In the genomic region with DNA sequence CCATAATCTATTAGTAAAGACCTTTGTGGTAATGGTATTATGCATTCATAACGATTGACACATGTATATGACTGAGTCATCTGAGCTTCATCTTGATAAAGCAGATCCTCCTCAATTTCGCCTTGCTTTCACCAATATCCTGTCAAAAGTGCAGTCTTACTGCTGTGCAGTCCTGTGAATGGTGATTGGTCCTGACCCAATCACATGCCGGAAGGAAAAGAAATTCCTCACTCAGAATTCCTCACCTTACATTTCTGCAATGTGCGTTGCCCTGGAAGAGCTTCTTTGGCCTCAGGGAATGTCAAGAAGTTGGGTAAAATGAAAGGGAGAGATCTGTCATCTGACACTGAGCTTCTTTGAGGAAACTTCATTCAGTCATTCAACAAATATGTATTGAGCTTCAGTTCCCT, we compare ENCODE assay signal across 25 cellular contexts.
A peak's percentile ranks its signal among the peaks of the same experiment; 100 is the strongest.
DNase-seq lines count a peak whose midpoint lies in the region; ATAC-seq and TF ChIP-seq lines count a peak whose summit lies in the region.
"Had no signal": no experiment of that assay in that cellular context is flagged by ENCODE, and none has a peak within 500 bp of the region (broad histone marks: within the 10 kb centered on the region; RNA-seq: fewer than 3 reads in every experiment).

No MANE protein-coding gene starts in this region.

- no peak overlapping the region for H3K27ac Mint-ChIP-seq in progenitor cell of endocrine pancreas
- no peak overlapping the region for H3K27ac Mint-ChIP-seq in activated T-helper 2 cell treated with anti-CD3 and anti-CD28 coated beads, Interferon-gamma antibody, Interleukin-2, Interleukin-4, amounts not matched to agents 10 μg/mL and 5 μg/mL and 100 μg/mL, durations not matched to agents 14 hours and 24 hours and 36 hours
- H3K27ac Mint-ChIP-seq: activated naive CD4-positive, alpha-beta T cell treated with anti-CD3 and anti-CD28 coated beads for 36 hours; CD14-positive monocyte; stimulated activated effector memory CD8-positive, alpha-beta T cell treated with anti-CD3 and anti-CD28 coated beads, Interleukin-12 subunit alpha, Interleukin-12 subunit beta, amount 100 ng/mL, for 72 hours; T-helper 2 cell treated with Interferon-gamma antibody and Interleukin-4, amounts not matched to agents 5 μg/mL and 100 μg/mL, for 36 hours had no signal

- H3K36me3 Mint-ChIP-seq in progenitor cell of endocrine pancreas (ENCODE audit: insufficient read depth) = no peaks in the 10 kb centered on the region
- no peaks in the 10 kb centered on the region for H3K36me3 Mint-ChIP-seq in activated T-helper 2 cell treated with anti-CD3 and anti-CD28 coated beads, Interferon-gamma antibody, Interleukin-2, Interleukin-4, amounts not matched to agents 10 μg/mL and 5 μg/mL and 100 μg/mL, durations not matched to agents 14 hours and 24 hours and 36 hours (ENCODE audit: low read depth)
- H3K36me3 Mint-ChIP-seq: CD14-positive monocyte; stimulated activated effector memory CD8-positive, alpha-beta T cell treated with anti-CD3 and anti-CD28 coated beads, Interleukin-12 subunit alpha, Interleukin-12 subunit beta, amount 100 ng/mL, for 72 hours had no signal

- intact Hi-C loops in heart right ventricle (cut with DNase I) = no loop called here
- intact Hi-C loops in cardiac septum (cut with DNase I) = no loop called here
- intact Hi-C loops in activated T-helper 2 cell treated with anti-CD3 and anti-CD28 coated beads, Interferon-gamma antibody, Interleukin-2, Interleukin-4, amounts not matched to agents 10 μg/mL and 5 μg/mL and 100 μg/mL, durations not matched to agents 14 hours and 24 hours and 36 hours (cut with micrococcal nuclease) = no loop called here

- ATAC-seq in heart right ventricle = no peak
- ATAC-seq in GM21619 (IDR thresholded peaks at IDR 0.05; ENCODE audit: unreplicated experiment) = no peak
- ATAC-seq: stimulated activated effector memory CD8-positive, alpha-beta T cell treated with anti-CD3 and anti-CD28 coated beads, Interleukin-12 subunit alpha, Interleukin-12 subunit beta, amount 100 ng/mL, for 72 hours had no signal

- H3K27me3 Mint-ChIP-seq in progenitor cell of endocrine pancreas = no peaks in the 10 kb centered on the region
- H3K27me3 Mint-ChIP-seq in activated T-helper 2 cell treated with anti-CD3 and anti-CD28 coated beads, Interferon-gamma antibody, Interleukin-2, Interleukin-4, amounts not matched to agents 10 μg/mL and 5 μg/mL and 100 μg/mL, durations not matched to agents 14 hours and 24 hours and 36 hours (ENCODE audit: low read depth) = peaks cover 1% of the 10 kb centered on the region

- no peak for TF ChIP-seq CTCF in heart right ventricle (IDR thresholded peaks at IDR 0.05)
- TF ChIP-seq CTCF in RWPE1 (conservative IDR thresholded peaks at IDR 0.05; ENCODE audit: low read depth) = no peak
- TF ChIP-seq CTCF in progenitor cell of endocrine pancreas (IDR thresholded peaks at IDR 0.05; ENCODE audit: unreplicated experiment) = no peak

- CTCF ChIA-PET in RWPE1 (lab: Yijun Ruan, JAX) = interaction anchor here (0.7 kb wide), 1 partner anchor 554 kb away, joined by 3 read pairs; no protein-coding TSS in a partner anchor

- H3K4me1 ChIP-seq in heart right ventricle = peaks cover 0 to 16% (median 5%) of the 10 kb centered on the region in 9 donors
- H3K4me1 ChIP-seq: thyroid gland had no signal

- H3K27ac ChIP-seq in heart right ventricle (peak overlapping the region in 6 of 10 donors; percentile 0 to 21 (median 16)), RWPE1 (no peak overlapping the region), epithelial cell of prostate (peak overlapping the region; percentile 52)
- H3K27ac ChIP-seq: dorsolateral prefrontal cortex, thyroid gland had no signal

- DNase-seq in heart right ventricle (no peak), cardiac septum (ENCODE audit: low spot score) (no peak), RWPE1 (ENCODE audit: low spot score) (peak; percentile 84), epithelial cell of prostate (ENCODE audit: low read depth, low spot score) (peak; percentile 54), progenitor cell of endocrine pancreas (ENCODE audit: low spot score, unreplicated experiment) (no peak), NCI-H2107 (lab: John Stamatoyannopoulos, UW) (no peak)
- no peak for DNase-seq in activated T-helper 2 cell treated with anti-CD3 and anti-CD28 coated beads, Interferon-gamma antibody, Interleukin-2, Interleukin-4, amounts not matched to agents 10 μg/mL and 5 μg/mL and 100 μg/mL, durations not matched to agents 14 hours and 24 hours and 36 hours (ENCODE audit: low spot score)
- DNase-seq: activated CD4-positive, alpha-beta T cell treated with anti-CD3 and anti-CD28 coated beads for 1 hour; activated naive CD4-positive, alpha-beta T cell treated with anti-CD3 and anti-CD28 coated beads for 36 hours; body of pancreas; DMS53; dorsolateral prefrontal cortex; head of caudate nucleus; kidney; MG63; midbrain; NCI-H1694; NCI-H345; SIG-M5; thyroid gland had no signal

- H3K4me1 Mint-ChIP-seq in progenitor cell of endocrine pancreas (ENCODE audit: low read depth) = no peaks in the 10 kb centered on the region
- no peaks in the 10 kb centered on the region for H3K4me1 Mint-ChIP-seq in activated T-helper 2 cell treated with anti-CD3 and anti-CD28 coated beads, Interferon-gamma antibody, Interleukin-2, Interleukin-4, amounts not matched to agents 10 μg/mL and 5 μg/mL and 100 μg/mL, durations not matched to agents 14 hours and 24 hours and 36 hours (ENCODE audit: low read depth)
- H3K4me1 Mint-ChIP-seq: CD14-positive monocyte; neural crest cell; stimulated activated effector memory CD8-positive, alpha-beta T cell treated with anti-CD3 and anti-CD28 coated beads, Interleukin-12 subunit alpha, Interleukin-12 subunit beta, amount 100 ng/mL, for 72 hours had no signal

- H3K36me3 ChIP-seq in heart right ventricle = no peaks in the 10 kb centered on the region
- H3K36me3 ChIP-seq: MG63, thyroid gland had no signal

- no peaks in the 10 kb centered on the region for H3K9me3 ChIP-seq in heart right ventricle
- H3K9me3 ChIP-seq: body of pancreas, MG63, thyroid gland had no signal

- 89% methylated on average over 4 of the region's 4 CpGs for WGBS in heart right ventricle, 2 donors

- H3K27me3 ChIP-seq in heart right ventricle = no peaks in the 10 kb centered on the region
- H3K27me3 ChIP-seq: body of pancreas, dorsolateral prefrontal cortex, MG63, thyroid gland had no signal

- no peak overlapping the region for H3K4me3 ChIP-seq in heart right ventricle
- H3K4me3 ChIP-seq: body of pancreas, dorsolateral prefrontal cortex, MG63, thyroid gland had no signal

- no peaks in the 10 kb centered on the region for H3K9me3 Mint-ChIP-seq in progenitor cell of endocrine pancreas (ENCODE audit: low read depth)
- no peaks in the 10 kb centered on the region for H3K9me3 Mint-ChIP-seq in activated T-helper 2 cell treated with anti-CD3 and anti-CD28 coated beads, Interferon-gamma antibody, Interleukin-2, Interleukin-4, amounts not matched to agents 10 μg/mL and 5 μg/mL and 100 μg/mL, durations not matched to agents 14 hours and 24 hours and 36 hours
- H3K9me3 Mint-ChIP-seq: activated naive CD4-positive, alpha-beta T cell treated with anti-CD3 and anti-CD28 coated beads for 36 hours; stimulated activated effector memory CD8-positive, alpha-beta T cell treated with anti-CD3 and anti-CD28 coated beads, Interleukin-12 subunit alpha, Interleukin-12 subunit beta, amount 100 ng/mL, for 72 hours; T-helper 2 cell treated with Interferon-gamma antibody and Interleukin-4, amounts not matched to agents 5 μg/mL and 100 μg/mL, for 36 hours had no signal

- H3K4me3 Mint-ChIP-seq in progenitor cell of endocrine pancreas (ENCODE audit: low read depth) = no peak overlapping the region
- no peak overlapping the region for H3K4me3 Mint-ChIP-seq in activated T-helper 2 cell treated with anti-CD3 and anti-CD28 coated beads, Interferon-gamma antibody, Interleukin-2, Interleukin-4, amounts not matched to agents 10 μg/mL and 5 μg/mL and 100 μg/mL, durations not matched to agents 14 hours and 24 hours and 36 hours (ENCODE audit: low read depth)
- H3K4me3 Mint-ChIP-seq: activated naive CD4-positive, alpha-beta T cell treated with anti-CD3 and anti-CD28 coated beads for 36 hours; CD14-positive monocyte; neural crest cell; stimulated activated effector memory CD8-positive, alpha-beta T cell treated with anti-CD3 and anti-CD28 coated beads, Interleukin-12 subunit alpha, Interleukin-12 subunit beta, amount 100 ng/mL, for 72 hours; T-helper 2 cell treated with Interferon-gamma antibody and Interleukin-4, amounts not matched to agents 5 μg/mL and 100 μg/mL, for 36 hours had no signal

- POLR2A ChIA-PET in RWPE1 (lab: Yijun Ruan, JAX; ENCODE audit: low non-redundant PET) = no interaction called here

Comparison
In these comparisons a context has a peak if more than half of its experiments do, and no peak if none do; other contexts are left out.
1. DNase-seq: peak in RWPE1 (single experiment) and epithelial cell of prostate (single experiment); none in heart right ventricle (0 of 2), cardiac septum (single experiment), progenitor cell of endocrine pancreas (single experiment), activated T-helper 2 cell treated with anti-CD3 and anti-CD28 coated beads, Interferon-gamma antibody, Interleukin-2, Interleukin-4, amounts not matched to agents 10 μg/mL and 5 μg/mL and 100 μg/mL, durations not matched to agents 14 hours and 24 hours and 36 hours (single experiment) and NCI-H2107 (single experiment).